ENCODE assay signal across 22 cellular contexts in the genomic region with DNA sequence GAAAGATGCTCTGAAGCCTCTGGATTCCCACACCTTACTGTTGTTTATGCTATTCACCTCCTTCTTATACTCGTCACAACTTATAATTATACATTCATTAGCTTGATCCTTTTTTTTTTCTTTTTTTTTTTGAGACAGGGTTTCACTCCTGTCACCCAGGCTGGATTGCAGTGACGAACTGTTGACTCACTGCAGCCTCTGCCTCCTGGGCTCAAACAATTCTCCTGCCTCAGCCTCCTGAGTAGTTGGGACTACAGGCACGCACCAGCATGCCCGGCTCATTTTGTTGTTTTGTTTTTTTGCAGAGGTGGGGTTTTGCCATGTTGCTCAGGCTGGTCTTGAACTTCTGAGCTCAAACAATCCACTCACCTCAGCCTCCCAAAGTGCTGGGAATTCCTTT.
DNase-seq lines count a peak whose midpoint lies in the region; ATAC-seq and TF ChIP-seq lines count a peak whose summit lies in the region.
"Had no signal": no experiment of that assay in that cellular context is flagged by ENCODE, and none has a peak within 500 bp of the region (broad histone marks: within the 10 kb centered on the region; RNA-seq: fewer than 3 reads in every experiment).

No MANE protein-coding gene starts in this region.

- H3K4me1 ChIP-seq in breast epithelium, result no peaks in the 10 kb centered on the region

- BruUV-seq in MCF 10A (replicated peaks; lab: Mats Ljungman, UMichigan), result no TSS peak

- H3K27me3 Mint-ChIP-seq in MCF 10A (ENCODE audit: insufficient read depth, unreplicated experiment), result no peaks in the 10 kb centered on the region
- no peaks in the 10 kb centered on the region for H3K27me3 Mint-ChIP-seq in T-helper 17 cell
- H3K27me3 Mint-ChIP-seq in memory B cell, result no peaks in the 10 kb centered on the region
- H3K27me3 Mint-ChIP-seq in stimulated activated naive B cell treated with anti-CD40 and anti-IgM and Interleukin-4, amounts not matched to agents 10 μg/mL and 1 μg/mL and 100 μg/mL, for 72 hours, result no peaks in the 10 kb centered on the region

- H3K9me3 Mint-ChIP-seq in MCF 10A (ENCODE audit: unreplicated experiment), result no peaks in the 10 kb centered on the region
- H3K9me3 Mint-ChIP-seq in memory B cell, result no peaks in the 10 kb centered on the region
- no peaks in the 10 kb centered on the region for H3K9me3 Mint-ChIP-seq in stimulated activated naive B cell treated with anti-CD40 and anti-IgM and Interleukin-4, amounts not matched to agents 10 μg/mL and 1 μg/mL and 100 μg/mL, for 72 hours
- H3K9me3 Mint-ChIP-seq: H9 had no signal

- DNase-seq in MCF 10A (ENCODE audit: unreplicated experiment), result peak; percentile 23
- no peak for DNase-seq in breast epithelium (ENCODE audit: low spot score in 2 of 2)
- DNase-seq in T-helper 17 cell, result no peak
- DNase-seq in memory B cell (ENCODE audit: low spot score in 2 of 2), result no peak
- DNase-seq in stimulated activated naive B cell treated with anti-CD40 and anti-IgM and Interleukin-4, amounts not matched to agents 10 μg/mL and 1 μg/mL and 100 μg/mL, for 72 hours, result no peak
- DNase-seq in stimulated activated CD8-positive, alpha-beta memory T cell treated with anti-CD3 and anti-CD28 coated beads, Interleukin-4, amount 100 ng/mL, for 48 hours, result no peak
- no peak for DNase-seq in NCI-H1092 (lab: John Stamatoyannopoulos, UW)
- DNase-seq in nucleus accumbens (lab: John Stamatoyannopoulos, UW), result no peak
- DNase-seq: AML-193; DMS79; GM23248; H9; KBM-7; NCI-H1105 treated with DMSO at 0.1 percent for 48 hours; NCI-H2029 treated with DMSO at 0.1 percent for 48 hours; NCI-H226; NCI-H510A treated with DMSO at 0.1 percent for 48 hours; NCI-H748 treated with DMSO at 0.1 percent for 48 hours; NK-92 treated with Interleukin-12 subunit alpha and Interleukin-12 subunit beta, amount 100 ng/mL, for 24 hours had no signal

- POLR2A ChIA-PET in MCF 10A (lab: Yijun Ruan, JAX), result no interaction called here

- ATAC-seq in T-helper 17 cell (no peak), memory B cell (ENCODE audit: low read depth) (no peak)
- no peak for ATAC-seq in stimulated activated naive B cell treated with anti-CD40 and anti-IgM and Interleukin-4, amounts not matched to agents 10 μg/mL and 1 μg/mL and 100 μg/mL, for 72 hours (replicated peaks)
- ATAC-seq: Right ventricle myocardium inferior had no signal

- CTCF ChIA-PET in MCF 10A (lab: Yijun Ruan, JAX), result interaction anchor here (0.5 to 2.6 kb wide), 4 partner anchors 8 to 684 kb away, joined by 3 to 18 read pairs (median 3); no protein-coding TSS in a partner anchor

- peaks cover 7% of the 10 kb centered on the region for H3K4me1 Mint-ChIP-seq in MCF 10A (ENCODE audit: insufficient read depth, unreplicated experiment)
- H3K4me1 Mint-ChIP-seq in T-helper 17 cell, result peaks cover 54% of the 10 kb centered on the region
- H3K4me1 Mint-ChIP-seq in memory B cell, result peaks cover 33% of the 10 kb centered on the region
- peaks cover 29 to 75% of the 10 kb centered on the region in 2 donors for H3K4me1 Mint-ChIP-seq in stimulated activated naive B cell treated with anti-CD40 and anti-IgM and Interleukin-4, amounts not matched to agents 10 μg/mL and 1 μg/mL and 100 μg/mL, for 72 hours

- H3K4me3 Mint-ChIP-seq in MCF 10A (ENCODE audit: unreplicated experiment) (no peak overlapping the region), T-helper 17 cell (peak overlapping the region; percentile 25), memory B cell (no peak overlapping the region)
- H3K4me3 Mint-ChIP-seq in stimulated activated naive B cell treated with anti-CD40 and anti-IgM and Interleukin-4, amounts not matched to agents 10 μg/mL and 1 μg/mL and 100 μg/mL, for 72 hours, result no peak overlapping the region
- H3K4me3 Mint-ChIP-seq: H9 had no signal

- H3K9me3 ChIP-seq in breast epithelium, result no peaks in the 10 kb centered on the region
- H3K9me3 ChIP-seq in T-helper 17 cell (ENCODE audit: control insufficient read depth, low read length, poor library complexity, severe bottlenecking), result no peaks in the 10 kb centered on the region
- H3K9me3 ChIP-seq: SJSA1 had no signal

- H3K27ac ChIP-seq in breast epithelium, result no peak overlapping the region
- H3K27ac ChIP-seq: C4-2B, GM23248, SJSA1 had no signal

- TF ChIP-seq POLR2A in breast epithelium (IDR thresholded peaks at IDR 0.05), result no peak

- no peaks in the 10 kb centered on the region for H3K36me3 ChIP-seq in breast epithelium
- H3K36me3 ChIP-seq: SJSA1 had no signal

- no peak for TF ChIP-seq CTCF in MCF 10A (IDR thresholded peaks at IDR 0.05; ENCODE audit: unreplicated experiment)
- TF ChIP-seq CTCF in breast epithelium (IDR thresholded peaks at IDR 0.05), result no peak

- H3K27me3 ChIP-seq in breast epithelium, result no peaks in the 10 kb centered on the region
- H3K27me3 ChIP-seq: SJSA1 had no signal

- intact Hi-C loops in MCF 10A (cut with micrococcal nuclease) (no loop called here), breast epithelium (cut with DNase I; ENCODE audit: low total_unique reads) (no loop called here)

- H3K4me3 ChIP-seq in breast epithelium, result no peak overlapping the region
- H3K4me3 ChIP-seq: GM23248, SJSA1 had no signal

- no peaks in the 10 kb centered on the region for H3K36me3 Mint-ChIP-seq in MCF 10A (ENCODE audit: insufficient read depth, unreplicated experiment)
- H3K36me3 Mint-ChIP-seq in T-helper 17 cell (ENCODE audit: low read depth), result peaks cover 2% of the 10 kb centered on the region
- H3K36me3 Mint-ChIP-seq in memory B cell, result peaks cover 3% of the 10 kb centered on the region
- H3K36me3 Mint-ChIP-seq in stimulated activated naive B cell treated with anti-CD40 and anti-IgM and Interleukin-4, amounts not matched to agents 10 μg/mL and 1 μg/mL and 100 μg/mL, for 72 hours, result peaks cover 14 to 32% of the 10 kb centered on the region in 2 donors

- no peak overlapping the region for H3K27ac Mint-ChIP-seq in MCF 10A (ENCODE audit: low read depth, unreplicated experiment)
- H3K27ac Mint-ChIP-seq in T-helper 17 cell, result peak overlapping the region; percentile 65
- peak overlapping the region; percentile 6 for H3K27ac Mint-ChIP-seq in memory B cell
- peak overlapping the region; percentile 51 for H3K27ac Mint-ChIP-seq in stimulated activated naive B cell treated with anti-CD40 and anti-IgM and Interleukin-4, amounts not matched to agents 10 μg/mL and 1 μg/mL and 100 μg/mL, for 72 hours
